ENCODE assay signal across 9 cellular contexts in genomic region chr2:110116033-110116710, GRCh38. TPM values are rescaled to one million over a fixed set of nuclear protein-coding genes. Genes with fewer than 3 reads are reported as not detected.
A peak's percentile ranks its signal among the peaks of the same experiment; 100 is the strongest.
DNase-seq lines count a peak whose midpoint lies in the region; ATAC-seq and TF ChIP-seq lines count a peak whose summit lies in the region.
"Had no signal": no experiment of that assay in that cellular context is flagged by ENCODE, and none has a peak within 500 bp of the region (broad histone marks: within the 10 kb centered on the region; RNA-seq: fewer than 3 reads in every experiment).

No MANE protein-coding gene starts in this region.

- H3K9me3 Mint-ChIP-seq in glutamatergic neuron (ENCODE audit: unreplicated experiment): peaks cover 2% of the 10 kb centered on the region
- H3K9me3 Mint-ChIP-seq in effector memory CD8-positive, alpha-beta T cell: no peaks in the 10 kb centered on the region

- POLR2A ChIA-PET in PC-3 (lab: Charles Lee; ENCODE audit: unreplicated experiment): interaction anchor here (0.5 to 2.4 kb wide), 5 partner anchors 10 to 57 kb away, joined by 3 to 15 read pairs (median 3); no protein-coding TSS in a partner anchor

- H3K27me3 ChIP-seq in PC-3 (ENCODE audit: low read length): no peaks in the 10 kb centered on the region
- no peaks in the 10 kb centered on the region for H3K27me3 ChIP-seq in prostate gland (replicated peaks; ENCODE audit: insufficient read depth)

- H3K79me2 ChIP-seq in PC-3 (ENCODE audit: low read length): peaks cover 52% of the 10 kb centered on the region

- peak overlapping the region; percentile 98 for H3K4me3 ChIP-seq in PC-3 (ENCODE audit: low read length)
- peak overlapping the region; percentile 43 to 52 for H3K4me3 ChIP-seq in prostate gland

- peak overlapping the region; percentile 100 for H3K4me2 ChIP-seq in PC-3 (ENCODE audit: low read length)
- H3K4me2 ChIP-seq: KMS-11 had no signal

- peak overlapping the region; percentile 46 for H3K4me3 Mint-ChIP-seq in glutamatergic neuron (ENCODE audit: unreplicated experiment)
- H3K4me3 Mint-ChIP-seq in effector memory CD8-positive, alpha-beta T cell: peak overlapping the region in 1 of 2 donors; percentile 30

- no peaks in the 10 kb centered on the region for H3F3A ChIP-seq in PC-3 (ENCODE audit: low read length, unreplicated experiment)

- H3K27ac ChIP-seq in PC-3 (ENCODE audit: low read length): peak overlapping the region; percentile 90
- H3K27ac ChIP-seq in prostate gland: peak overlapping the region; percentile 65 to 70
- H3K27ac ChIP-seq: KMS-11 had no signal

- peak overlapping the region; percentile 73 for H2AFZ ChIP-seq in PC-3 (ENCODE audit: low read length)

- no peak for TF ChIP-seq POLR2A in prostate gland (IDR thresholded peaks at IDR 0.05)

- CTCF ChIA-PET in PC-3 (lab: Charles Lee): interaction anchor here (0.5 to 2.9 kb wide), 4 partner anchors 8 to 33 kb away, joined by 3 to 21 read pairs (median 3); no protein-coding TSS in a partner anchor

- H3K27ac Mint-ChIP-seq in glutamatergic neuron (ENCODE audit: unreplicated experiment): no peak overlapping the region
- H3K27ac Mint-ChIP-seq in effector memory CD8-positive, alpha-beta T cell: no peak overlapping the region

- TSS peak; percentile 17 for BruUV-seq in PC-3 (replicated peaks; lab: Mats Ljungman, UMichigan)

- peaks cover 5% of the 10 kb centered on the region for H3K36me3 Mint-ChIP-seq in glutamatergic neuron (ENCODE audit: unreplicated experiment)
- H3K36me3 Mint-ChIP-seq in effector memory CD8-positive, alpha-beta T cell (ENCODE audit: insufficient read depth): no peaks in the 10 kb centered on the region

- peaks cover 1% of the 10 kb centered on the region for H3K4me1 Mint-ChIP-seq in glutamatergic neuron (ENCODE audit: low read depth, unreplicated experiment)
- no peaks in the 10 kb centered on the region for H3K4me1 Mint-ChIP-seq in effector memory CD8-positive, alpha-beta T cell (ENCODE audit: low read depth in 2 of 2)

- peaks cover 7% of the 10 kb centered on the region for H4K20me1 ChIP-seq in PC-3 (ENCODE audit: low read length)

- intact Hi-C loops in PC-3 (cut with micrococcal nuclease) (no loop called here), prostate gland (cut with DNase I) (no loop called here)

- ATAC-seq in PC-3: peak; percentile 53
- no peak for ATAC-seq in effector memory CD8-positive, alpha-beta T cell (replicated peaks)

- TF ChIP-seq CTCF in PC-3 (conservative IDR thresholded peaks at IDR 0.05; ENCODE audit: low read depth, low read length): peak; percentile 80
- TF ChIP-seq CTCF in glutamatergic neuron (IDR thresholded peaks at IDR 0.05; ENCODE audit: partially characterized antibody, unreplicated experiment): peak; percentile 38
- TF ChIP-seq CTCF in prostate gland (IDR thresholded peaks at IDR 0.05): peak in 1 of 4 experiments; percentile 61

- H3K36me3 ChIP-seq in ES-I3 (ENCODE audit: insufficient read depth, low read length) (no peaks in the 10 kb centered on the region), PC-3 (ENCODE audit: low read depth, low read length) (peaks cover 8% of the 10 kb centered on the region; the same call in 1 of the 2 replicates), prostate gland (no peaks in the 10 kb centered on the region)

- H3K4me1 ChIP-seq in ES-I3 (ENCODE audit: insufficient read depth, low read length) (no peaks in the 10 kb centered on the region), PC-3 (ENCODE audit: insufficient read depth, low read length) (peaks cover 28% of the 10 kb centered on the region), prostate gland (replicated peaks) (peaks cover 17% of the 10 kb centered on the region)

- H3K27me3 Mint-ChIP-seq in glutamatergic neuron (ENCODE audit: unreplicated experiment): peaks cover 16% of the 10 kb centered on the region
- H3K27me3 Mint-ChIP-seq in effector memory CD8-positive, alpha-beta T cell: peaks cover 68 to 84% of the 10 kb centered on the region in 2 donors

- H3K9ac ChIP-seq in ES-I3 (ENCODE audit: low read depth, low read length) (peak overlapping the region; percentile 60; the same call in 1 of the 2 replicates), PC-3 (ENCODE audit: low read length) (peak overlapping the region; percentile 99)
- H3K9ac ChIP-seq: KMS-11 had no signal

- 20% methylated on average over 8 of the region's 8 CpGs for WGBS in prostate gland

- DNase-seq in PC-3 (peak; percentile 71), glutamatergic neuron (peak; percentile 41), prostate gland (ENCODE audit: low spot score) (no peak), NCI-H2081 treated with DMSO at 0.1 percent for 48 hours (lab: John Stamatoyannopoulos, UW) (no peak), NAMALWA (ENCODE audit: low spot score) (no peak)
- DNase-seq in activated CD8-positive, alpha-beta memory T cell treated with anti-CD3 and anti-CD28 coated beads, Interleukin-2, amount 50 U/mL, for 48 hours: no peak
- no peak for DNase-seq in effector memory CD8-positive, alpha-beta T cell

- H3K9me2 ChIP-seq in PC-3 (replicated peaks; ENCODE audit: low read length): 0 out of 2 replicates have a peak, but pooled peaks cover 5% of the 10 kb centered on the region

- H3K9me3 ChIP-seq in ES-I3 (ENCODE audit: control insufficient read depth, insufficient read depth, low read length) (no peaks in the 10 kb centered on the region), PC-3 (ENCODE audit: low read length) (no peaks in the 10 kb centered on the region), prostate gland (no peaks in the 10 kb centered on the region)

RNA-seq across cellular contexts. Expression of gene MALL, which starts 0.6 kb away (rescaled TPM):
- total RNA-seq in PC-3 (2014; rRNA removed): 123 and 136 TPM in 2 replicates
- total RNA-seq in glutamatergic neuron (ENCODE audit: unreplicated experiment): 0.49 TPM
- total RNA-seq in prostate gland: 10 to 100 TPM; 18.5 to 40.1 TPM

Comparison
In these comparisons a context has a peak if more than half of its experiments do, and no peak if none do; other contexts are left out.
1. DNase-seq: peak in PC-3 (single experiment) and glutamatergic neuron (single experiment); none in prostate gland (single experiment), NCI-H2081 treated with DMSO at 0.1 percent for 48 hours (single experiment), activated CD8-positive, alpha-beta memory T cell treated with anti-CD3 and anti-CD28 coated beads, Interleukin-2, amount 50 U/mL, for 48 hours (single experiment), effector memory CD8-positive, alpha-beta T cell (0 of 3) and NAMALWA (single experiment).
2. RNA of gene MALL, which starts 0.6 kb away (total RNA-seq): 123 to 136 TPM in PC-3 and 18.5 to 40.1 TPM in prostate gland; 0.49 TPM in glutamatergic neuron (single experiment); every median in the first group is over 10 times any median in the second.